ENCODE assay signal across 8 cellular contexts in genomic region chr6:2876210-2877056, GRCh38.
DNase-seq lines count a peak whose midpoint lies in the region; ATAC-seq and TF ChIP-seq lines count a peak whose summit lies in the region.

No MANE protein-coding gene starts in this region.

- H3K4me2 ChIP-seq in OCI-LY3 (ENCODE audit: low read length) = peak overlapping the region; percentile 99

- no peaks in the 10 kb centered on the region for H3K9me3 ChIP-seq in OCI-LY3 (ENCODE audit: insufficient read depth, low read length)

- TF ChIP-seq CTCF in OCI-LY3 (IDR thresholded peaks at IDR 0.05; ENCODE audit: low read depth, low read length) (no peak), choroid plexus epithelial cell (conservative IDR thresholded peaks at IDR 0.05; ENCODE audit: low read depth, low read length) (no peak)

- ATAC-seq in GM18867 (IDR thresholded peaks at IDR 0.05; ENCODE audit: unreplicated experiment) = peak; percentile 31
- peak; percentile 59 for ATAC-seq in stimulated activated effector memory CD8-positive, alpha-beta T cell treated with anti-CD3 and anti-CD28 coated beads, Interleukin-12 subunit alpha, Interleukin-12 subunit beta, amount 100 ng/mL, for 72 hours

- no peaks in the 10 kb centered on the region for H4K20me1 ChIP-seq in OCI-LY3 (ENCODE audit: insufficient read depth, low read length)

- H3K9ac ChIP-seq in OCI-LY3 (ENCODE audit: low read length) = peak overlapping the region; percentile 44; the same call in 1 of the 2 replicates

- peaks cover 86% of the 10 kb centered on the region for H3K4me1 Mint-ChIP-seq in stimulated activated effector memory CD8-positive, alpha-beta T cell treated with anti-CD3 and anti-CD28 coated beads, Interleukin-12 subunit alpha, Interleukin-12 subunit beta, amount 100 ng/mL, for 72 hours

- H3K79me2 ChIP-seq in ACC112 (ENCODE audit: control insufficient read depth, insufficient read depth, low read length, unreplicated experiment) = peaks cover 4% of the 10 kb centered on the region
- no peaks in the 10 kb centered on the region for H3K79me2 ChIP-seq in OCI-LY3 (ENCODE audit: low read length)

- H3K4me3 Mint-ChIP-seq in stimulated activated effector memory CD8-positive, alpha-beta T cell treated with anti-CD3 and anti-CD28 coated beads, Interleukin-12 subunit alpha, Interleukin-12 subunit beta, amount 100 ng/mL, for 72 hours = peak overlapping the region; percentile 82

- no peaks in the 10 kb centered on the region for H3K9me3 Mint-ChIP-seq in stimulated activated effector memory CD8-positive, alpha-beta T cell treated with anti-CD3 and anti-CD28 coated beads, Interleukin-12 subunit alpha, Interleukin-12 subunit beta, amount 100 ng/mL, for 72 hours

- H3K27ac Mint-ChIP-seq in stimulated activated effector memory CD8-positive, alpha-beta T cell treated with anti-CD3 and anti-CD28 coated beads, Interleukin-12 subunit alpha, Interleukin-12 subunit beta, amount 100 ng/mL, for 72 hours = peak overlapping the region; percentile 96

- H3K36me3 Mint-ChIP-seq in stimulated activated effector memory CD8-positive, alpha-beta T cell treated with anti-CD3 and anti-CD28 coated beads, Interleukin-12 subunit alpha, Interleukin-12 subunit beta, amount 100 ng/mL, for 72 hours = peaks cover 7% of the 10 kb centered on the region

- H2AFZ ChIP-seq in ACC112 (ENCODE audit: low read length, unreplicated experiment) = peak overlapping the region; percentile 1
- H2AFZ ChIP-seq in OCI-LY3 (ENCODE audit: low read depth, low read length) = no peak overlapping the region

- H3K27me3 ChIP-seq in ACC112 (ENCODE audit: insufficient read depth, low read length) (no peaks in the 10 kb centered on the region), OCI-LY3 (ENCODE audit: low read depth, low read length) (no peaks in the 10 kb centered on the region)

- DNase-seq in choroid plexus epithelial cell (ENCODE audit: low read depth) (peak; percentile 97), kidney tubule cell (ENCODE audit: low spot score) (peak; percentile 97), superior temporal gyrus (ENCODE audit: extremely low spot score) (no peak), COR-L47 (lab: John Stamatoyannopoulos, UW) (no peak)
- no peak for DNase-seq in stimulated activated effector memory CD8-positive, alpha-beta T cell treated with anti-CD3 and anti-CD28 coated beads, Interleukin-12 subunit alpha, Interleukin-12 subunit beta, amount 100 ng/mL, for 72 hours (ENCODE audit: low spot score in 2 of 2)

- H3K4me1 ChIP-seq in ACC112 (ENCODE audit: control insufficient read depth, insufficient read depth, low read length, unreplicated experiment) (peaks cover 21% of the 10 kb centered on the region), OCI-LY3 (ENCODE audit: low read length) (peaks cover 30% of the 10 kb centered on the region)

- no peaks in the 10 kb centered on the region for H3K36me3 ChIP-seq in ACC112 (ENCODE audit: insufficient read depth, low read length)
- peaks cover 3% of the 10 kb centered on the region for H3K36me3 ChIP-seq in OCI-LY3 (replicated peaks; ENCODE audit: low read depth, low read length)

- H3K27ac ChIP-seq in ACC112 (ENCODE audit: low read depth, low read length) = peak overlapping the region; percentile 95
- no peak overlapping the region for H3K27ac ChIP-seq in OCI-LY3 (ENCODE audit: low read length)

- peak overlapping the region; percentile 84 for H3K4me3 ChIP-seq in ACC112 (ENCODE audit: low read depth, low read length)
- H3K4me3 ChIP-seq in OCI-LY3 (ENCODE audit: low read length) = peak overlapping the region; percentile 88
- H3K4me3 ChIP-seq in choroid plexus epithelial cell (ENCODE audit: low read depth, low read length) = peak overlapping the region; percentile 64

Comparison
In these comparisons a context has a peak if more than half of its experiments do, and no peak if none do; other contexts are left out.
1. DNase-seq: peak in choroid plexus epithelial cell (single experiment) and kidney tubule cell (single experiment); none in stimulated activated effector memory CD8-positive, alpha-beta T cell treated with anti-CD3 and anti-CD28 coated beads, Interleukin-12 subunit alpha, Interleukin-12 subunit beta, amount 100 ng/mL, for 72 hours (0 of 2), superior temporal gyrus (single experiment) and COR-L47 (single experiment).
2. Peak in every context shown above with its lines, with median percentiles within 50 percentile points of each other: H3K4me3 ChIP-seq.